ENCODE assay signal across 9 cellular contexts in the genomic region with DNA sequence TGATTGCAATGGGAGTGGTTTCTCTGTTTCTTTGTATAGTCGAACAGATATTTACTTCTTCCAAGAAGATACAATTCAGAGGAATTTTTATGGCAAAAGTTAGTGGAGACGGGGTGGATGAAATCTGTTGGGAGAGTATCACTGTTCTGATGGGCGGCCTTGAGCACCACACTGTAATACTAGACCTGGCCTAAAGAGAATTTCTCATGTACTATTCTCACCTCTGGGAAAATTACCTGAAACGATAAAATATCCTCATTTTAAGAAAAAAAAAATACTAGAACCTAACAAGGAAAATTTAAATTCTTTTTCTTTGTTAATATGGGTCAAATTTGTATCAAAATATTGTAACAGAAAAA. TPM values are rescaled to one million over a fixed set of nuclear protein-coding genes. Genes with fewer than 3 reads are reported as not detected.
A peak's percentile ranks its signal among the peaks of the same experiment; 100 is the strongest.
DNase-seq lines count a peak whose midpoint lies in the region; ATAC-seq and TF ChIP-seq lines count a peak whose summit lies in the region.
"Not testable (repeated sequence)": the region's sequence is repeated elsewhere in the genome, so short reads cannot be mapped to it uniquely, and the experiment has no call there.
"Had no signal": no experiment of that assay in that cellular context is flagged by ENCODE, and none has a peak within 500 bp of the region (broad histone marks: within the 10 kb centered on the region; RNA-seq: fewer than 3 reads in every experiment).

No MANE protein-coding gene starts in this region.

- not testable (repeated sequence) for H3K36me3 ChIP-seq in left ventricle myocardium inferior; osteoblast (ENCODE audit: insufficient read depth, low read length); suprapubic skin
- peaks cover 0 to 25% (median 5%) of the 10 kb centered on the region in 4 donors for H3K36me3 ChIP-seq in right lobe of liver

- H4K20me1 ChIP-seq in osteoblast (ENCODE audit: insufficient read depth, low read length), result not testable (repeated sequence)

- not testable (repeated sequence) for TF ChIP-seq POLR2A in right lobe of liver (IDR thresholded peaks at IDR 0.05); suprapubic skin (IDR thresholded peaks at IDR 0.05)

- DNase-seq in cardiac fibroblast (ENCODE audit: low read depth in 2 of 2); fibroblast of pulmonary artery (ENCODE audit: low read depth); left ventricle myocardium inferior; right lobe of liver; osteoblast (ENCODE audit: insufficient read length, low spot score, missing footprints); suprapubic skin (ENCODE audit: low spot score in 2 of 2): not testable (repeated sequence)

- ATAC-seq in SK-N-SH treated with all-trans-retinoic acid at 6 μM for 48 hours (peak; percentile 28; the same call in 1 of the 3 replicates), right lobe of liver (peak; percentile 4 to 70 (median 52))

- TF ChIP-seq EP300 in suprapubic skin (IDR thresholded peaks at IDR 0.05), result not testable (repeated sequence)

- not testable (repeated sequence) for H3K27ac ChIP-seq in left ventricle myocardium inferior (replicated peaks); osteoblast (ENCODE audit: low read depth, low read length); suprapubic skin
- H3K27ac ChIP-seq in right lobe of liver, result peak overlapping the region; percentile 59 to 86 (median 85)

- not testable (repeated sequence) for H2AFZ ChIP-seq in osteoblast (ENCODE audit: low read length)

- not testable (repeated sequence) for H3K27me3 ChIP-seq in left ventricle myocardium inferior (ENCODE audit: low read depth); right lobe of liver; osteoblast (ENCODE audit: insufficient read depth, low read length); suprapubic skin

- H3K9me3 ChIP-seq in left ventricle myocardium inferior (replicated peaks); right lobe of liver; osteoblast (ENCODE audit: low read depth, low read length); suprapubic skin: not testable (repeated sequence)

- H3K4me2 ChIP-seq in osteoblast (ENCODE audit: insufficient read depth, low read length), result peak overlapping the region; percentile 0

- H3K4me3 ChIP-seq in cardiac fibroblast (replicated peaks in 1 of 2; ENCODE audit: low read depth in 2 of 2, low read length in 2 of 2) (peak overlapping the region; percentile 12 to 39), fibroblast of pulmonary artery (replicated peaks; ENCODE audit: low read depth, low read length) (peak overlapping the region; percentile 42), left ventricle myocardium inferior (peak overlapping the region; percentile 53), right lobe of liver (peak overlapping the region; percentile 30 to 60 (median 49)), suprapubic skin (peak overlapping the region; percentile 26)
- not testable (repeated sequence) for H3K4me3 ChIP-seq in osteoblast (ENCODE audit: insufficient read depth, low read length)

- not testable (repeated sequence) for H3K79me2 ChIP-seq in osteoblast (ENCODE audit: insufficient read depth, low read length)

- not testable (repeated sequence) for TF ChIP-seq CTCF in cardiac fibroblast (IDR thresholded peaks at IDR 0.05; ENCODE audit: low read depth, low read length); fibroblast of pulmonary artery (IDR thresholded peaks at IDR 0.05; ENCODE audit: low read length, missing control alignments); left ventricle myocardium inferior (IDR thresholded peaks at IDR 0.05; ENCODE audit: borderline replicate concordance); right lobe of liver (IDR thresholded peaks at IDR 0.05); osteoblast (IDR thresholded peaks at IDR 0.05; ENCODE audit: extremely low read depth, low read depth, low read length); suprapubic skin (IDR thresholded peaks at IDR 0.05)

- intact Hi-C loops in left ventricle myocardium inferior (cut with micrococcal nuclease), result loop anchor here (10.0 kb wide), 1 partner anchor 109 kb away; no protein-coding TSS in a partner anchor
- intact Hi-C loops in right lobe of liver (cut with DNase I), result not testable (repeated sequence)

- H3K4me1 ChIP-seq in left ventricle myocardium inferior; right lobe of liver; osteoblast (ENCODE audit: insufficient read depth, low read length); suprapubic skin: not testable (repeated sequence)

- 20% methylated on average over 3 of the region's 4 CpGs for WGBS in right lobe of liver (ENCODE audit: insufficient coverage, low coverage, low lambda C conversion rate, missing lambda C conversion rate)
- 54% methylated on average over 4 of the region's 4 CpGs for WGBS in suprapubic skin

RNA-seq across cellular contexts. Expression of a gene that starts 0.6 kb away (rescaled TPM):
- total RNA-seq in left ventricle myocardium inferior, result 34.1 TPM
- 1,000 to 10,000 TPM in 1 of 6 experiments, 100 to 1,000 TPM in 5; 347 to 1,090 (median 533) TPM for total RNA-seq in right lobe of liver
- total RNA-seq in osteoblast, result 108 and 140 TPM in 2 replicates
- 10 to 100 TPM; 23.3 to 61.7 (median 32.6) TPM for total RNA-seq in suprapubic skin

RNA-seq across cellular contexts. Expression of a gene that starts 39.9 kb away (rescaled TPM):
- total RNA-seq in left ventricle myocardium inferior, result 17.5 TPM
- total RNA-seq in right lobe of liver, result 1,000 to 10,000 TPM in 2 of 6 experiments, 100 to 1,000 TPM in 4; 203 to 2,018 (median 421) TPM
- total RNA-seq in osteoblast, result 38.6 and 46.0 TPM in 2 replicates
- total RNA-seq in suprapubic skin, result 10 to 100 TPM in 3 of 4 donors, 1 to 10 TPM in 1; 7.2 to 29.7 (median 23.4) TPM
- total RNA-seq: CD4-positive, alpha-beta memory T cell; H7 had no signal
